In the genomic region with DNA sequence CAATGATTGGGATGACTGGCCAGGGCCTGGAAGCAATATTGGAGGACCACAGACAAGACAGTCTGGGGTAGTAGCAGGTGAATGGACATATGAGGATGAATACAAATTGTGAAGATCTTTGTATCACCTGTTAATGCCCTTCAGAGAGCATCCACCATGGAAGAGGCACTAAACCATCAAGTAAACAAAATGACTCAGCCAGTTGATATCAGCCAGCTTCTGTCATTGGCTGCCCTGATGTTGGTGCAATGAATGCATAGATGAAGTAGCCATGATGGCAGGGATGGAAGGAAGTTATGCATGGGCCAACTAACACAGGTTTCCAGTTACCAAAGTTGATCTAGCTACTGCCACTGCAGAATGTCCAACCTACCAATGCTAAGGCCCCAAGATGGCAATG, we compare ENCODE assay signal across 36 cellular contexts.
"Had no signal": no experiment of that assay in that cellular context is flagged by ENCODE, and none has a peak within 500 bp of the region (broad histone marks: within the 10 kb centered on the region; RNA-seq: fewer than 3 reads in every experiment).

No MANE protein-coding gene starts in this region.

- H3K27me3 ChIP-seq: body of pancreas, cardiac muscle cell had no signal

- H3K4me3 ChIP-seq: body of pancreas, cardiac muscle cell had no signal

- H3K27ac ChIP-seq: body of pancreas, VCaP had no signal

- H3K9me3 Mint-ChIP-seq: activated B cell treated with CpG ODN at 0.5 μM for 24 hours; activated CD4-positive, alpha-beta memory T cell treated with anti-CD3 and anti-CD28 coated beads for 36 hours; activated CD4-positive, alpha-beta T cell treated with anti-CD3 and anti-CD28 coated beads, Interleukin-2, amount 10 ng/mL, durations not matched to agents 24 days and 14 days; activated CD8-positive, alpha-beta T cell treated with anti-CD3 and anti-CD28 coated beads for 36 hours; activated naive CD4-positive, alpha-beta T cell treated with anti-CD3 and anti-CD28 coated beads, Interleukin-2, amount 10 ng/mL, durations not matched to agents 7 days and 5 days; activated naive CD4-positive, alpha-beta T cell treated with anti-CD3 and anti-CD28 coated beads, Interleukin-2, amount 50 U/mL, for 24 hours; activated naive CD8-positive, alpha-beta T cell treated with anti-CD3 and anti-CD28 coated beads, Interleukin-2, amount 10 ng/mL, durations not matched to agents 7 days and 5 days; activated naive CD8-positive, alpha-beta T cell treated with anti-CD3 and anti-CD28 coated beads, Interleukin-2, amount 50 U/mL, for 24 hours; activated T-cell treated with anti-CD3 and anti-CD28 coated beads, Interleukin-2, amount 50 U/mL, for 24 hours; activated T-helper 2 cell treated with anti-CD3 and anti-CD28 coated beads, Interferon-gamma antibody, Interleukin-2, Interleukin-4, amounts not matched to agents 10 μg/mL and 5 μg/mL and 100 μg/mL, durations not matched to agents 14 hours and 24 hours and 36 hours; central memory CD8-positive, alpha-beta T cell; T-helper 1 cell treated with Interleukin-12 subunit alpha and Interleukin-12 subunit beta and Interleukin-4 antibody, amounts not matched to agents 30 μg/mL and 1 μg/mL, for 36 hours; T-helper 2 cell treated with Interferon-gamma antibody and Interleukin-4, amounts not matched to agents 5 μg/mL and 100 μg/mL, for 36 hours had no signal

- DNase-seq: activated B cell treated with CpG ODN at 0.5 μM for 24 hours; activated CD4-positive, alpha-beta memory T cell treated with anti-CD3 and anti-CD28 coated beads for 36 hours; activated CD4-positive, alpha-beta T cell treated with anti-CD3 and anti-CD28 coated beads for 4 hours; activated CD4-positive, alpha-beta T cell treated with anti-CD3 and anti-CD28 coated beads, Interleukin-2, amount 10 ng/mL, durations not matched to agents 24 days and 14 days; activated CD4-positive, alpha-beta T cell treated with anti-CD3 and anti-CD28 coated beads, Interleukin-2, amount 50 U/mL, for 1 hour; activated CD4-positive, alpha-beta T cell treated with anti-CD3 and anti-CD28 coated beads, Interleukin-2, amount 50 U/mL, for 4 hours; activated CD4-positive, CD25-positive, alpha-beta regulatory T cell treated with anti-CD3 and anti-CD28 coated beads, Interleukin-2, amount 50 U/mL, for 72 hours; activated CD8-positive, alpha-beta memory T cell treated with anti-CD3 and anti-CD28 coated beads, Interleukin-2, amount 50 U/mL, for 48 hours; activated CD8-positive, alpha-beta T cell treated with anti-CD3 and anti-CD28 coated beads for 36 hours; activated effector memory CD4-positive, alpha-beta T cell treated with Interleukin-2 at 50 U/mL for 16 hours; activated gamma-delta T cell; activated naive CD4-positive, alpha-beta T cell treated with anti-CD3 and anti-CD28 coated beads, Interleukin-2, amount 10 ng/mL, durations not matched to agents 7 days and 5 days; activated naive CD4-positive, alpha-beta T cell treated with Interleukin-2 at 50 U/mL for 16 hours; activated naive CD8-positive, alpha-beta T cell treated with anti-CD3 and anti-CD28 coated beads, Interleukin-2, amount 10 ng/mL, durations not matched to agents 7 days and 5 days; activated naive CD8-positive, alpha-beta T cell treated with anti-CD3 and anti-CD28 coated beads, Interleukin-2, amount 50 U/mL, for 24 hours; activated T-cell treated with anti-CD3 and anti-CD28 coated beads, Interleukin-2, amount 50 U/mL, for 24 hours; activated T-cell treated with anti-CD3 and anti-CD28 coated beads, Interleukin-2, amount 50 U/mL, for 48 hours; amygdala; anterior cingulate cortex; body of pancreas; caudate nucleus; cerebellar nuclear complex; T-helper 1 cell; T-helper 2 cell; T-helper 9 cell had no signal

- H3K9me3 ChIP-seq: body of pancreas had no signal

- FAIRE-seq: astrocyte, bronchial epithelial cell, TTC549 had no signal

- H3K4me1 ChIP-seq: body of pancreas had no signal

- H3K27ac Mint-ChIP-seq: activated B cell treated with CpG ODN at 0.5 μM for 24 hours; activated CD4-positive, alpha-beta memory T cell treated with anti-CD3 and anti-CD28 coated beads for 36 hours; activated CD4-positive, alpha-beta T cell treated with anti-CD3 and anti-CD28 coated beads, Interleukin-2, amount 10 ng/mL, durations not matched to agents 24 days and 14 days; activated CD8-positive, alpha-beta T cell treated with anti-CD3 and anti-CD28 coated beads for 36 hours; activated naive CD4-positive, alpha-beta T cell treated with anti-CD3 and anti-CD28 coated beads, Interleukin-2, amount 10 ng/mL, durations not matched to agents 7 days and 5 days; activated naive CD4-positive, alpha-beta T cell treated with anti-CD3 and anti-CD28 coated beads, Interleukin-2, amount 50 U/mL, for 24 hours; activated naive CD8-positive, alpha-beta T cell; activated naive CD8-positive, alpha-beta T cell treated with anti-CD3 and anti-CD28 coated beads, Interleukin-2, amount 10 ng/mL, durations not matched to agents 7 days and 5 days; activated naive CD8-positive, alpha-beta T cell treated with anti-CD3 and anti-CD28 coated beads, Interleukin-2, amount 50 U/mL, for 24 hours; activated T-cell treated with anti-CD3 and anti-CD28 coated beads, Interleukin-2, amount 50 U/mL, for 24 hours; activated T-helper 2 cell treated with anti-CD3 and anti-CD28 coated beads, Interferon-gamma antibody, Interleukin-2, Interleukin-4, amounts not matched to agents 10 μg/mL and 5 μg/mL and 100 μg/mL, durations not matched to agents 14 hours and 24 hours and 36 hours; T-helper 1 cell treated with Interleukin-12 subunit alpha and Interleukin-12 subunit beta and Interleukin-4 antibody, amounts not matched to agents 30 μg/mL and 1 μg/mL, for 36 hours; T-helper 2 cell treated with Interferon-gamma antibody and Interleukin-4, amounts not matched to agents 5 μg/mL and 100 μg/mL, for 36 hours had no signal

- H3K36me3 Mint-ChIP-seq: activated CD4-positive, alpha-beta memory T cell treated with anti-CD3 and anti-CD28 coated beads for 36 hours; activated naive CD4-positive, alpha-beta T cell treated with anti-CD3 and anti-CD28 coated beads, Interleukin-2, amount 10 ng/mL, durations not matched to agents 7 days and 5 days; activated naive CD4-positive, alpha-beta T cell treated with anti-CD3 and anti-CD28 coated beads, Interleukin-2, amount 50 U/mL, for 24 hours; activated naive CD8-positive, alpha-beta T cell; activated naive CD8-positive, alpha-beta T cell treated with anti-CD3 and anti-CD28 coated beads, Interleukin-2, amount 10 ng/mL, durations not matched to agents 7 days and 5 days had no signal

- ATAC-seq: activated CD8-positive, alpha-beta T cell treated with anti-CD3 and anti-CD28 coated beads for 36 hours; activated naive CD8-positive, alpha-beta T cell treated with anti-CD3 and anti-CD28 coated beads, Interleukin-2, amount 50 U/mL, for 24 hours; body of pancreas had no signal

- H3K36me3 ChIP-seq: cardiac muscle cell had no signal

- H3K4me1 Mint-ChIP-seq: activated B cell treated with CpG ODN at 0.5 μM for 24 hours; activated CD4-positive, alpha-beta T cell treated with anti-CD3 and anti-CD28 coated beads, Interleukin-2, amount 10 ng/mL, durations not matched to agents 24 days and 14 days; activated naive CD4-positive, alpha-beta T cell treated with anti-CD3 and anti-CD28 coated beads, Interleukin-2, amount 10 ng/mL, durations not matched to agents 7 days and 5 days; activated naive CD4-positive, alpha-beta T cell treated with anti-CD3 and anti-CD28 coated beads, Interleukin-2, amount 50 U/mL, for 24 hours; activated naive CD8-positive, alpha-beta T cell treated with anti-CD3 and anti-CD28 coated beads, Interleukin-2, amount 10 ng/mL, durations not matched to agents 7 days and 5 days; activated naive CD8-positive, alpha-beta T cell treated with anti-CD3 and anti-CD28 coated beads, Interleukin-2, amount 50 U/mL, for 24 hours; central memory CD8-positive, alpha-beta T cell had no signal

- H3K4me3 Mint-ChIP-seq: activated B cell treated with CpG ODN at 0.5 μM for 24 hours; activated CD4-positive, alpha-beta memory T cell treated with anti-CD3 and anti-CD28 coated beads for 36 hours; activated CD4-positive, alpha-beta T cell treated with anti-CD3 and anti-CD28 coated beads, Interleukin-2, amount 10 ng/mL, durations not matched to agents 24 days and 14 days; activated CD8-positive, alpha-beta T cell treated with anti-CD3 and anti-CD28 coated beads for 36 hours; activated naive CD4-positive, alpha-beta T cell treated with anti-CD3 and anti-CD28 coated beads, Interleukin-2, amount 10 ng/mL, durations not matched to agents 7 days and 5 days; activated naive CD4-positive, alpha-beta T cell treated with anti-CD3 and anti-CD28 coated beads, Interleukin-2, amount 50 U/mL, for 24 hours; activated naive CD8-positive, alpha-beta T cell; activated naive CD8-positive, alpha-beta T cell treated with anti-CD3 and anti-CD28 coated beads, Interleukin-2, amount 10 ng/mL, durations not matched to agents 7 days and 5 days; activated naive CD8-positive, alpha-beta T cell treated with anti-CD3 and anti-CD28 coated beads, Interleukin-2, amount 50 U/mL, for 24 hours; activated T-cell treated with anti-CD3 and anti-CD28 coated beads, Interleukin-2, amount 50 U/mL, for 24 hours; central memory CD8-positive, alpha-beta T cell; T-helper 1 cell treated with Interleukin-12 subunit alpha and Interleukin-12 subunit beta and Interleukin-4 antibody, amounts not matched to agents 30 μg/mL and 1 μg/mL, for 36 hours; T-helper 2 cell treated with Interferon-gamma antibody and Interleukin-4, amounts not matched to agents 5 μg/mL and 100 μg/mL, for 36 hours had no signal

- H3K27me3 Mint-ChIP-seq: activated T-cell treated with anti-CD3 and anti-CD28 coated beads, Interleukin-2, amount 50 U/mL, for 24 hours had no signal
